ENCODE assay signal across 9 cellular contexts in genomic region chr17:31492880-31493655, GRCh38.
A peak's percentile ranks its signal among the peaks of the same experiment; 100 is the strongest.
DNase-seq lines count a peak whose midpoint lies in the region; ATAC-seq, FAIRE-seq and TF ChIP-seq lines count a peak whose summit lies in the region.
"Had no signal": no experiment of that assay in that cellular context is flagged by ENCODE, and none has a peak within 500 bp of the region (broad histone marks: within the 10 kb centered on the region; RNA-seq: fewer than 3 reads in every experiment).

No MANE protein-coding gene starts in this region.

- ATAC-seq in GM18909 (IDR thresholded peaks at IDR 0.05; ENCODE audit: poor library complexity, unreplicated experiment) (peak; percentile 40), T-helper 17 cell (peak; percentile 41), K562 (peak; percentile 50), omental fat pad (ENCODE audit: low FRiP score) (no peak)

- TF ChIP-seq EP300 in K562 (IDR thresholded peaks at IDR 0.05; ENCODE audit: low read length), result no peak

- H4K20me1 ChIP-seq in K562 (replicated peaks; ENCODE audit: control insufficient read depth, insufficient read depth, low read length), result 0 out of 2 replicates have a peak, but pooled peaks cover 6% of the 10 kb centered on the region

- POLR2A ChIA-PET in K562 (lab: Yijun Ruan, JAX), result interaction anchor here (1.0 kb wide), 1 partner anchor 34 kb away, joined by 3 read pairs; no protein-coding TSS in a partner anchor

- H3K36me3 Mint-ChIP-seq in T-helper 17 cell (ENCODE audit: low read depth), result no peaks in the 10 kb centered on the region

- peak overlapping the region; percentile 4 to 81; a peak in 1 of 4 replicates for H3K9ac ChIP-seq in K562 (ENCODE audit: insufficient read depth in 1 of 2, low read depth in 2 of 2, low read length in 2 of 2)

- TF ChIP-seq CTCF in K562 (IDR thresholded peaks at IDR 0.05 in 2 of 3, conservative IDR thresholded peaks at IDR 0.05 in 1 of 3; ENCODE audit: insufficient read depth in 2 of 3, low read depth in 1 of 3, low read length in 3 of 3) (no peak), omental fat pad (IDR thresholded peaks at IDR 0.05) (no peak)

- WGBS in K562 (ENCODE audit: insufficient coverage, low coverage, missing lambda C conversion rate), result 39% methylated on average over 10 of the region's 11 CpGs

- H3K4me2 ChIP-seq in K562 (ENCODE audit: insufficient read depth, low read length), result peak overlapping the region; percentile 30; the same call in 1 of the 2 replicates

- DNase-seq in T-helper 17 cell (peak in 1 of 3 donors; percentile 34), K562 (ENCODE audit: extremely low read depth in 1 of 4, low spot score in 3 of 4) (peak; percentile 62 to 80 (median 64)), omental fat pad (ENCODE audit: low spot score) (no peak), GOT3 (lab: John Stamatoyannopoulos, UW) (no peak), ureter (ENCODE audit: low spot score) (no peak), frontal cortex (ENCODE audit: low spot score in 2 of 2) (no peak)
- DNase-seq in stimulated activated CD4-positive, alpha-beta T cell treated with anti-CD3 and anti-CD28 coated beads, Interleukin-12 subunit alpha, Interleukin-12 subunit beta, amount 100 ng/mL, for 4 hours, result peak; percentile 69

- no peaks in the 10 kb centered on the region for H3K9me3 ChIP-seq in T-helper 17 cell (ENCODE audit: control insufficient read depth, low read length, poor library complexity, severe bottlenecking)
- no peaks in the 10 kb centered on the region for H3K9me3 ChIP-seq in K562 (replicated peaks; ENCODE audit: control insufficient read depth, insufficient read depth, low read depth, low read length)
- H3K9me3 ChIP-seq: ascending aorta had no signal

- in situ Hi-C loops in K562 (cut with MboI), result no loop called here

- no peak for TF ChIP-seq POLR2A in K562 (conservative IDR thresholded peaks at IDR 0.05)

- BruUV-seq in K562 (replicated peaks; lab: Mats Ljungman, UMichigan), result no TSS peak

- H3K79me2 ChIP-seq in K562 (ENCODE audit: control insufficient read depth, insufficient read depth, low read length), result peaks cover 23% of the 10 kb centered on the region

- 0 out of 2 replicates have a peak overlapping the region, but pooled peaks have one; percentile 11 for H2AFZ ChIP-seq in K562 (ENCODE audit: low read depth, low read length)

- FAIRE-seq in K562 (lab: Jason Lieb, UNC) (peak; percentile 88), frontal cortex (lab: Jason Lieb, UNC) (no peak)

- H3K27me3 Mint-ChIP-seq in T-helper 17 cell, result no peaks in the 10 kb centered on the region

- peaks cover 65% of the 10 kb centered on the region for H3K4me1 Mint-ChIP-seq in T-helper 17 cell

- H3K4me1 ChIP-seq in K562 (replicated peaks in 1 of 2; ENCODE audit: control insufficient read depth in 2 of 2, insufficient read depth in 2 of 2, low read length in 2 of 2), result peaks cover 64 to 77% of the 10 kb centered on the region in 2 experiments

- intact Hi-C loops in K562 (cut with micrococcal nuclease), result no loop called here

- TF ChIP-seq RAD21 in K562 (CRISPR knock-in tag; conservative IDR thresholded peaks at IDR 0.05 in 1 of 2, IDR thresholded peaks at IDR 0.05 in 1 of 2), result no peak

- peak overlapping the region; percentile 93 for H3K27ac Mint-ChIP-seq in T-helper 17 cell

- H3K4me3 ChIP-seq in K562, result no peak overlapping the region
- H3K4me3 ChIP-seq: ascending aorta had no signal

- H3K27me3 ChIP-seq in K562 (ENCODE audit: control insufficient read depth in 2 of 2, insufficient read depth in 2 of 2, low read length in 2 of 2), result no peaks in the 10 kb centered on the region
- H3K27me3 ChIP-seq: ascending aorta had no signal

- no peaks in the 10 kb centered on the region; the same call in 2 of the 3 replicates for H3K36me3 ChIP-seq in K562 (ENCODE audit: control insufficient read depth, insufficient read depth, low read length)
- H3K36me3 ChIP-seq: ascending aorta had no signal

- H3K9me1 ChIP-seq in K562 (ENCODE audit: control insufficient read depth, insufficient read depth, low read length), result peaks cover 5% of the 10 kb centered on the region

- peak overlapping the region; percentile 70 for H3K4me3 Mint-ChIP-seq in T-helper 17 cell

- CTCF ChIA-PET in K562 (lab: Yijun Ruan, JAX; ENCODE audit: low intra/inter-chr PET ratio), result no interaction called here

- H3K27ac ChIP-seq in K562 (ENCODE audit: extremely low read depth, low read depth, low read length), result peak overlapping the region; percentile 6; the same call in 1 of the 3 replicates
- H3K27ac ChIP-seq: ascending aorta had no signal

TF ChIP-seq in K562, 482 proteins besides CTCF, POLR2A, EP300 and RAD21 (continues in another document):
- no peak for TF ChIP-seq MBD2 (IDR thresholded peaks at IDR 0.05; ENCODE audit: borderline replicate concordance, low read depth)
- TF ChIP-seq ZBTB2 (IDR thresholded peaks at IDR 0.05), result no peak
- TF ChIP-seq CBFB (CRISPR knock-in tag; IDR thresholded peaks at IDR 0.05), result no peak
- no peak for TF ChIP-seq ELF2 (CRISPR knock-in tag; IDR thresholded peaks at IDR 0.05)
- no peak for TF ChIP-seq CBX1 (IDR thresholded peaks at IDR 0.05; ENCODE audit: low read depth)
- peak; percentile 59 for TF ChIP-seq FOSL1 (tag; conservative IDR thresholded peaks at IDR 0.05)
- TF ChIP-seq MYC (IDR thresholded peaks at IDR 0.05; ENCODE audit: low read depth, low read length), result no peak
- no peak for TF ChIP-seq MYC (CRISPR knock-in tag; IDR thresholded peaks at IDR 0.05; ENCODE audit: borderline replicate concordance, low read depth)
- TF ChIP-seq MAZ (CRISPR knock-in tag; conservative IDR thresholded peaks at IDR 0.05 in 1 of 2, IDR thresholded peaks at IDR 0.05 in 1 of 2), result peak in 1 of 2 experiments; percentile 30; a peak in 1 of 4 replicates
- TF ChIP-seq SRSF3 (IDR thresholded peaks at IDR 0.05; ENCODE audit: insufficient read depth, low read length), result no peak
- TF ChIP-seq NRF1 (conservative IDR thresholded peaks at IDR 0.05 in 1 of 2, IDR thresholded peaks at IDR 0.05 in 1 of 2), result peak; percentile 40 to 49; a peak in 3 of 4 replicates
- no peak for TF ChIP-seq MEF2A (IDR thresholded peaks at IDR 0.05; ENCODE audit: control insufficient read depth, low read depth, low read length)
- peak; percentile 90 for TF ChIP-seq VEZF1 (CRISPR knock-in tag; IDR thresholded peaks at IDR 0.05)
- TF ChIP-seq MCM2 (IDR thresholded peaks at IDR 0.05; ENCODE audit: low read depth), result no peak
- TF ChIP-seq ZNF175 (CRISPR knock-in tag; IDR thresholded peaks at IDR 0.05; ENCODE audit: low read depth), result no peak
- no peak for TF ChIP-seq FUS (optimal IDR thresholded peaks at IDR 0.05; ENCODE audit: low read depth, low read length)
- no peak for TF ChIP-seq ZHX1 (conservative IDR thresholded peaks at IDR 0.05; ENCODE audit: low read length)
- TF ChIP-seq ZNF347 (CRISPR knock-in tag; IDR thresholded peaks at IDR 0.05; ENCODE audit: low read depth), result no peak
- TF ChIP-seq ZNF239 (CRISPR knock-in tag; IDR thresholded peaks at IDR 0.05), result no peak
- no peak for TF ChIP-seq ZBTB1 (CRISPR knock-in tag; IDR thresholded peaks at IDR 0.05; ENCODE audit: borderline replicate concordance, low read depth)
- no peak for TF ChIP-seq MYBL2 (IDR thresholded peaks at IDR 0.05; ENCODE audit: low read depth)
- no peak for TF ChIP-seq MYBL2 (CRISPR knock-in tag; IDR thresholded peaks at IDR 0.05; ENCODE audit: borderline replicate concordance)
- no peak for TF ChIP-seq BHLHE40 (IDR thresholded peaks at IDR 0.05; ENCODE audit: low read length)
- no peak for TF ChIP-seq SP2 (IDR thresholded peaks at IDR 0.05; ENCODE audit: extremely low read depth, low read depth, low read length, poor library complexity, severe bottlenecking)

Comparison
In these comparisons a context has a peak if more than half of its experiments do, and no peak if none do; other contexts are left out.
1. DNase-seq: peak in K562 (4 of 4) and stimulated activated CD4-positive, alpha-beta T cell treated with anti-CD3 and anti-CD28 coated beads, Interleukin-12 subunit alpha, Interleukin-12 subunit beta, amount 100 ng/mL, for 4 hours (single experiment); none in omental fat pad (single experiment), GOT3 (single experiment), ureter (single experiment) and frontal cortex (0 of 2).